Comparison of ENCODE assay signal across 7 cellular contexts in the genomic region with DNA sequence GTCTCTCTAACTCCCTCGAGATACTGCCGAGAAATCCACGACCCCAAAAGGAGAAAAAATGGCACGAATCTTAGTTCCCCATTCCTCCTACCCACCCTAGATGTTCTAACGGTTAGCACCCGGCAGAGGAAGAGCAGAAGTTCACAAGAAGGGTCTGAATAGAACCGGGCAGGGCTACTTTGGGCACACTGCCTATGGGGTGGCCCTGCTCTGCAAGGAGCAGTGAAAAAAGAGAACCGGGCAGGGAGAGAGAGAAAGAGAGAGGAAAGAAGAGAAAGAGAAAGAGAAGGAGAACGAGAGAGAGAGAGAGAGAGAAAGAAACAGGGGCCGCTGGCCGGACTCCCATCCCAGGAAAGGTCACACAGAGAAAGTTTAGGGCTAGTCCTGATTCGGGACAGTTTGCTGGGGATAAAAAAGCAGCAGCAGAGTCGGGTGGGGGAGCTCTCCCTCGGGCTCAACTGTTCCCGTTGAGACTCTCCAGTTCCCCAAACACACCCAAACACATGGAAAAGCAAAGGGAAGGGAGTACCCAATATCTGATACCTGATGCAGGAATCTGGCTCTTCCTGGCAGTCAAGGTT. TPM values are rescaled to one million over a fixed set of nuclear protein-coding genes. Genes with fewer than 3 reads are reported as not detected.
DNase-seq lines count a peak whose midpoint lies in the region; ATAC-seq, FAIRE-seq and TF ChIP-seq lines count a peak whose summit lies in the region.
"Had no signal": no experiment of that assay in that cellular context is flagged by ENCODE, and none has a peak within 500 bp of the region (broad histone marks: within the 10 kb centered on the region; RNA-seq: fewer than 3 reads in every experiment).

No MANE protein-coding gene starts in this region.

- no peaks in the 10 kb centered on the region for H3K9me3 ChIP-seq in body of pancreas

- H3K4me1 Mint-ChIP-seq in nephron progenitor cell: peaks cover 19% of the 10 kb centered on the region

- no peaks in the 10 kb centered on the region for H3K36me3 ChIP-seq in body of pancreas (replicated peaks in 1 of 2; ENCODE audit: insufficient read depth in 1 of 2, low read depth in 2 of 2)

- H3K27me3 Mint-ChIP-seq in nephron progenitor cell (ENCODE audit: low read depth, poor library complexity): no peaks in the 10 kb centered on the region

- no peak for TF ChIP-seq POLR2A in body of pancreas (IDR thresholded peaks at IDR 0.05)
- TF ChIP-seq POLR2A in GM12891 (IDR thresholded peaks at IDR 0.05; ENCODE audit: low read depth, low read length): no peak

- WGBS in body of pancreas, 2 donors: 0 to 1% methylated on average over 11 to 14 of the region's 15 CpGs

- intact Hi-C loops in body of pancreas (cut with DNase I): no loop called here

- ATAC-seq in body of pancreas: no peak

- H3K27ac ChIP-seq in body of pancreas: peak overlapping the region; percentile 53 to 94 (median 78)

- FAIRE-seq in GM12891 (lab: Jason Lieb, UNC): no peak

- DNase-seq in DMS53 (lab: John Stamatoyannopoulos, UW) (peak; percentile 53), DMS53 treated with DMSO at 0.1 percent for 48 hours (lab: John Stamatoyannopoulos, UW; ENCODE audit: unreplicated experiment) (no peak), body of pancreas (no peak), nephron progenitor cell (no peak), NCI-H345 treated with DMSO at 0.1 percent for 48 hours (lab: John Stamatoyannopoulos, UW; ENCODE audit: unreplicated experiment) (no peak), GM12891 (ENCODE audit: insufficient read length, low spot score) (no peak)

- no peaks in the 10 kb centered on the region for H3K27me3 ChIP-seq in body of pancreas

- H3K4me1 ChIP-seq in body of pancreas: peaks cover 7% of the 10 kb centered on the region

- H3K4me3 ChIP-seq in body of pancreas: peak overlapping the region in 1 of 2 donors; percentile 50

- H3K36me3 Mint-ChIP-seq in nephron progenitor cell (ENCODE audit: low read depth): peaks cover 23% of the 10 kb centered on the region

- H3K27ac Mint-ChIP-seq in nephron progenitor cell: peak overlapping the region; percentile 100

- TF ChIP-seq CTCF in body of pancreas (IDR thresholded peaks at IDR 0.05) (no peak), nephron progenitor cell (IDR thresholded peaks at IDR 0.05) (no peak)

- H3K4me3 Mint-ChIP-seq in nephron progenitor cell: peak overlapping the region; percentile 95

- H3K9me3 Mint-ChIP-seq in nephron progenitor cell: peaks cover 39% of the 10 kb centered on the region

TF ChIP-seq in GM12891, 5 proteins besides CTCF, POLR2A, EP300 and RAD21:
- TF ChIP-seq TAF1 (IDR thresholded peaks at IDR 0.05; ENCODE audit: low read depth, low read length) (no peak), POLR2AphosphoS5 (IDR thresholded peaks at IDR 0.05; ENCODE audit: low read depth, low read length) (no peak), POU2F2 (IDR thresholded peaks at IDR 0.05; ENCODE audit: low read depth, low read length) (no peak), PAX5 (IDR thresholded peaks at IDR 0.05; ENCODE audit: insufficient read depth, low read length, severe bottlenecking) (no peak), SPI1 (IDR thresholded peaks at IDR 0.05; ENCODE audit: low read depth, low read length) (no peak)

RNA-seq across cellular contexts. Expression of a gene that starts 0.5 kb away (rescaled TPM):
- 1 to 10 TPM; 6.2 to 7.6 TPM for total RNA-seq in body of pancreas
- polyA plus RNA-seq in GM12891 (2012; ENCODE audit: low read depth, missing spikeins): 20.4 TPM

RNA-seq across cellular contexts. Expression of a gene that starts 0.8 kb away (rescaled TPM):
- 10 to 100 TPM; 24.1 to 25.7 TPM for total RNA-seq in body of pancreas
- polyA plus RNA-seq in GM12891 (2012; ENCODE audit: low read depth, missing spikeins): 41.6 TPM

RNA-seq across cellular contexts. Expression of a gene that starts 16.4 kb away (rescaled TPM):
- 100 to 1,000 TPM; 369 to 821 TPM for total RNA-seq in body of pancreas
- 4,192 TPM for polyA plus RNA-seq in GM12891 (2012; ENCODE audit: low read depth, missing spikeins)

RNA-seq across cellular contexts. Expression of a gene that starts 21.3 kb away (rescaled TPM):
- total RNA-seq in body of pancreas: 1 to 10 TPM; 2.6 to 4.0 TPM
- 85.4 TPM for polyA plus RNA-seq in GM12891 (2012; ENCODE audit: low read depth, missing spikeins)
- total RNA-seq: glomerular endothelial cell had no signal

RNA-seq across cellular contexts. Expression of a gene that starts 58.7 kb away (rescaled TPM):
- total RNA-seq in body of pancreas: 1 to 10 TPM; 5.3 to 5.7 TPM
- 21.5 TPM for polyA plus RNA-seq in GM12891 (2012; ENCODE audit: low read depth, missing spikeins)
